10 cellular contexts compared by ENCODE assay signal in genomic region chr19:12034196-12034595, GRCh38. TPM values are rescaled to one million over a fixed set of nuclear protein-coding genes. Genes with fewer than 3 reads are reported as not detected.
DNase-seq lines count a peak whose midpoint lies in the region; ATAC-seq and TF ChIP-seq lines count a peak whose summit lies in the region.
"Had no signal": no experiment of that assay in that cellular context is flagged by ENCODE, and none has a peak within 500 bp of the region (broad histone marks: within the 10 kb centered on the region; RNA-seq: fewer than 3 reads in every experiment).

No MANE protein-coding gene starts in this region.

- H2AFZ ChIP-seq in fibroblast of lung (ENCODE audit: low read length) (no peak overlapping the region), neuron (ENCODE audit: low read depth, low read length) (no peak overlapping the region)

- no peaks in the 10 kb centered on the region for H3K79me2 ChIP-seq in fibroblast of lung (ENCODE audit: control insufficient read depth, insufficient read depth, low read length)

- no peak overlapping the region for H3K4me3 ChIP-seq in CD8-positive, alpha-beta memory T cell (ENCODE audit: low read length)
- H3K4me3 ChIP-seq in Panc1 (ENCODE audit: low read depth in 2 of 2, low read length in 2 of 2) = peak overlapping the region; percentile 69 to 70
- H3K4me3 ChIP-seq in fibroblast of lung (replicated peaks in 1 of 4; ENCODE audit: control extremely low read depth in 1 of 4, insufficient read depth in 1 of 4, low read depth in 3 of 4, low read length in 4 of 4) = peak overlapping the region in 3 of 4 experiments; percentile 75 to 90 (median 76)
- peak overlapping the region; percentile 87 for H3K4me3 ChIP-seq in neuron (ENCODE audit: low read length)

- peak overlapping the region; percentile 15 to 83 (median 68) for H3K4me3 Mint-ChIP-seq in CD8-positive, alpha-beta memory T cell

- H3K4me1 ChIP-seq in CD8-positive, alpha-beta memory T cell (ENCODE audit: insufficient read depth, low read length) = no peaks in the 10 kb centered on the region
- H3K4me1 ChIP-seq in Panc1 (ENCODE audit: control insufficient read depth, insufficient read depth, low read length) (peaks cover 4% of the 10 kb centered on the region; the same call in 1 of the 2 replicates), fibroblast of lung (ENCODE audit: control insufficient read depth, extremely low read depth, insufficient read depth, low read length) (peaks cover 2% of the 10 kb centered on the region), neuron (ENCODE audit: insufficient read depth, low read length) (peaks cover 16% of the 10 kb centered on the region)
- H3K4me1 ChIP-seq: uterus had no signal

- intact Hi-C loops in Panc1 (cut with micrococcal nuclease; ENCODE audit: unreplicated experiment) = no loop called here

- POLR2A ChIA-PET in CD8-positive, alpha-beta memory T cell (lab: Charles Lee) = no interaction called here
- POLR2A ChIA-PET in Panc1 (lab: Charles Lee) = interaction anchor here (0.6 kb wide), 1 partner anchor 11 kb away, joined by 3 read pairs; no protein-coding TSS in a partner anchor

- H3K27ac ChIP-seq in CD8-positive, alpha-beta memory T cell (ENCODE audit: low read depth, low read length) = no peak overlapping the region
- H3K27ac ChIP-seq in Panc1 (ENCODE audit: low read length) (peak overlapping the region; percentile 84), fibroblast of lung (ENCODE audit: insufficient read depth, low read length) (no peak overlapping the region)

- CTCF ChIA-PET in CD8-positive, alpha-beta memory T cell (lab: Charles Lee) = no interaction called here
- CTCF ChIA-PET in Panc1 (lab: Charles Lee) = no interaction called here

- H3K27ac Mint-ChIP-seq in CD8-positive, alpha-beta memory T cell = peak overlapping the region in 3 of 8 donors; percentile 4 to 26 (median 23)

- no peaks in the 10 kb centered on the region for H3K9me3 ChIP-seq in CD8-positive, alpha-beta memory T cell (ENCODE audit: low read length)
- H3K9me3 ChIP-seq in Panc1 (ENCODE audit: control insufficient read depth, insufficient read depth, low read depth, low read length) = no peaks in the 10 kb centered on the region
- no peaks in the 10 kb centered on the region for H3K9me3 ChIP-seq in fibroblast of lung (ENCODE audit: control insufficient read depth, insufficient read depth, low read depth, low read length)
- H3K9me3 ChIP-seq in neuron (ENCODE audit: low read length) = peaks cover 23% of the 10 kb centered on the region
- H3K9me3 ChIP-seq: uterus had no signal

- no peaks in the 10 kb centered on the region for H4K20me1 ChIP-seq in fibroblast of lung (ENCODE audit: control insufficient read depth, extremely low read depth, insufficient read depth, low read length)

- peaks cover 0 to 28% (median 2%) of the 10 kb centered on the region in 3 donors for H3K36me3 Mint-ChIP-seq in CD8-positive, alpha-beta memory T cell

- peak overlapping the region; percentile 84 for H3K4me2 ChIP-seq in fibroblast of lung (ENCODE audit: extremely low read depth, insufficient read depth, low read length)

- H3K9ac ChIP-seq in fibroblast of lung (ENCODE audit: insufficient read depth, low read length) = no peak overlapping the region

- H3K9me3 Mint-ChIP-seq in CD8-positive, alpha-beta memory T cell = peaks cover 0 to 56% (median 34%) of the 10 kb centered on the region in 5 donors

- peaks cover 8 to 13% of the 10 kb centered on the region in 2 donors for H3K27me3 Mint-ChIP-seq in CD8-positive, alpha-beta memory T cell

- H3K27me3 ChIP-seq in CD8-positive, alpha-beta memory T cell (ENCODE audit: insufficient read depth, low read length, poor library complexity, severe bottlenecking) = no peaks in the 10 kb centered on the region
- H3K27me3 ChIP-seq in Panc1 (ENCODE audit: control insufficient read depth, insufficient read depth, low read length) (no peaks in the 10 kb centered on the region), fibroblast of lung (ENCODE audit: control insufficient read depth, insufficient read depth, low read length) (no peaks in the 10 kb centered on the region), neuron (ENCODE audit: insufficient read depth, low read length) (no peaks in the 10 kb centered on the region)
- H3K27me3 ChIP-seq: uterus had no signal

- no peaks in the 10 kb centered on the region for H3K36me3 ChIP-seq in CD8-positive, alpha-beta memory T cell (ENCODE audit: insufficient read depth, low read length)
- H3K36me3 ChIP-seq in Panc1 (ENCODE audit: control insufficient read depth, insufficient read depth, low read length) (no peaks in the 10 kb centered on the region), fibroblast of lung (ENCODE audit: control insufficient read depth, insufficient read depth, low read length) (no peaks in the 10 kb centered on the region), neuron (ENCODE audit: insufficient read depth, low read length) (peaks cover 30% of the 10 kb centered on the region)
- H3K36me3 ChIP-seq: uterus had no signal

- BruUV-seq in Panc1 (replicated peaks; lab: Mats Ljungman, UMichigan) = TSS peak; percentile 92

- in situ Hi-C loops in Panc1 (cut with HindIII; ENCODE audit: low pct_unique_long_range_greater_than_20kb, low sequenced_read_pairs) = no loop called here
- in situ Hi-C loops in GM13976 (cut with MboI; ENCODE audit: low sequenced_read_pairs, unreplicated experiment) = no loop called here

- ATAC-seq in Panc1 (no peak), HG02610 (IDR thresholded peaks at IDR 0.05; ENCODE audit: unreplicated experiment) (no peak)

- no peak for DNase-seq in CD8-positive, alpha-beta memory T cell
- no peak for DNase-seq in Panc1 (ENCODE audit: low read depth, low spot score)
- DNase-seq in fibroblast of lung (ENCODE audit: low read depth in 2 of 2) = no peak
- DNase-seq in GM13976 (ENCODE audit: low spot score) = no peak
- DNase-seq in T-helper 1 cell = no peak
- no peak for DNase-seq in NCI-H446 (lab: John Stamatoyannopoulos, UW)
- DNase-seq: foreskin melanocyte, uterus had no signal

- peaks cover 5 to 17% (median 7%) of the 10 kb centered on the region in 3 donors for H3K4me1 Mint-ChIP-seq in CD8-positive, alpha-beta memory T cell

- no peak for TF ChIP-seq CTCF in Panc1 (IDR thresholded peaks at IDR 0.05)
- no peak for TF ChIP-seq CTCF in fibroblast of lung (conservative IDR thresholded peaks at IDR 0.05 in 1 of 2, IDR thresholded peaks at IDR 0.05 in 1 of 2; ENCODE audit: low read depth in 1 of 2, low read length in 2 of 2)
- no peak for TF ChIP-seq CTCF in GM13976 (IDR thresholded peaks at IDR 0.05; ENCODE audit: borderline replicate concordance, control extremely low read depth, extremely low read depth, insufficient read depth, missing control alignments)

RNA-seq across cellular contexts. Expression of gene ZNF433, which starts 1.3 kb away (rescaled TPM):
- under 1 TPM; 0.35 to 0.58 TPM for total RNA-seq in CD8-positive, alpha-beta memory T cell
- 3.2 TPM for polyA plus RNA-seq in CD8-positive, alpha-beta memory T cell
- 4.7 TPM for total RNA-seq in Panc1 (2021; ENCODE audit: unreplicated experiment)
- polyA plus RNA-seq in Panc1 (2012; ENCODE audit: insufficient read length) = 2.6 TPM
- total RNA-seq in fibroblast of lung = 5.1 and 8.9 TPM in 2 replicates
- 2.6 and 2.9 TPM in 2 replicates for polyA plus RNA-seq in fibroblast of lung
- polyA plus RNA-seq in fibroblast of lung (2012) = 2.6 and 2.9 TPM in 2 replicates
- polyA minus RNA-seq in fibroblast of lung (ENCODE audit: low replicate concordance) = 0.71 and 1.9 TPM in 2 replicates

RNA-seq across cellular contexts. Expression of gene ZNF878, which starts 18.6 kb away (rescaled TPM):
- total RNA-seq in CD8-positive, alpha-beta memory T cell = under 1 TPM; 0.55 to 0.72 TPM
- polyA plus RNA-seq in CD8-positive, alpha-beta memory T cell = 0.12 TPM
- total RNA-seq in Panc1 (2021; ENCODE audit: unreplicated experiment) (2.1 TPM), fibroblast of lung (under 0.01 TPM in 1 of 2 replicates, not detected in the other)
- polyA plus RNA-seq in Panc1 (2012; ENCODE audit: insufficient read length) = 0.34 TPM
- polyA plus RNA-seq in fibroblast of lung = 0.07 and 0.16 TPM in 2 replicates
- 0.12 TPM in 1 of 2 replicates, not detected in the other for polyA plus RNA-seq in fibroblast of lung (2012)
- polyA minus RNA-seq in fibroblast of lung (ENCODE audit: low replicate concordance) = not detected in 2 replicates

RNA-seq across cellular contexts. Expression of gene ZNF844, which starts 30.3 kb away (rescaled TPM):
- total RNA-seq in CD8-positive, alpha-beta memory T cell = 1 to 10 TPM; 5.4 to 5.7 TPM
- polyA plus RNA-seq in CD8-positive, alpha-beta memory T cell = 3.6 TPM
- 8.6 TPM for total RNA-seq in Panc1 (2021; ENCODE audit: unreplicated experiment)
- polyA plus RNA-seq in Panc1 (2012; ENCODE audit: insufficient read length) = 2.2 TPM
- 8.2 and 15.4 TPM in 2 replicates for total RNA-seq in fibroblast of lung
- polyA plus RNA-seq in fibroblast of lung = 4.2 and 4.7 TPM in 2 replicates
- 2.5 TPM in 2 replicates for polyA plus RNA-seq in fibroblast of lung (2012)
- polyA minus RNA-seq in fibroblast of lung (ENCODE audit: low replicate concordance) = 4.8 and 5.5 TPM in 2 replicates
